ENCODE assay signal across 16 cellular contexts in the genomic region with DNA sequence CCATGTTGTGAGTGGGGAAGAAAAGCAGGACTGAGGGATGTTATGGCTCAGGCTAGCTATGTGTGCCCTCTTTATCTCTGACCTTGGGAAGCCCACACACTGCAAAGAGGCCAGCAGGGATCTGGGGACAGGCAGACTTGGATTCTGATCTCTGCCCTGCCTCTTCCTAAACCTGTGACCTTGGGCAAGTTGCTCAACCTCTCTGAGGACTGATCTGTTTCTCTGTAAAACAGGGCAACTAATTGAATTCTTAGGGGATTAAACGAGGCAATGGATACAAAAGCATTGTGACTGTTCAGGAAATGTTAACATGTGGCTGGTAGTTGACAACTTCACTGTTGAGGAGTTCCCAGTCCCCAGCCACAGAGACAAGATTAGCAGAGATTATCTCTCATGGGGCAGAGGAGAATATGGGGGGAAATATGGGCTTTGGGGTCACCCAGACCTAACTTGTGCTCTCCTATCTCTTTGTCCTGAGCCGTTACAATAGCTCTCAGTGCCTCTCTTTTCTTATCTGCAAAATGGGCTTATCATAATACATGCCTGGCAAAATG.
"Had no signal": no experiment of that assay in that cellular context is flagged by ENCODE, and none has a peak within 500 bp of the region (broad histone marks: within the 10 kb centered on the region; RNA-seq: fewer than 3 reads in every experiment).

No MANE protein-coding gene starts in this region.

- H3K36me3 ChIP-seq: colonic mucosa, neural progenitor cell, pancreas, tibial artery, uterus had no signal

- ATAC-seq: activated CD4-positive, CD25-positive, alpha-beta regulatory T cell treated with anti-CD3 and anti-CD28 coated beads, Interleukin-2, amount 50 U/mL, for 24 hours; foreskin keratinocyte; left cardiac atrium; pancreas had no signal

- DNase-seq: activated naive CD4-positive, alpha-beta T cell treated with Interleukin-2 at 50 U/mL for 16 hours; activated T-cell treated with anti-CD3 and anti-CD28 coated beads for 4 hours; caudate nucleus; colonic mucosa; foreskin keratinocyte; left cardiac atrium; mammary epithelial cell; naive B cell; pancreas; SW 1271; tibial artery; uterus had no signal

- H3K36me3 Mint-ChIP-seq: naive B cell; neural progenitor cell; stimulated activated memory B cell treated with anti-CD40 and anti-IgM and Interleukin-4, amounts not matched to agents 10 μg/mL and 1 μg/mL and 100 μg/mL, for 72 hours had no signal

- H3K27ac Mint-ChIP-seq: naive B cell; neural progenitor cell; stimulated activated memory B cell treated with anti-CD40 and anti-IgM and Interleukin-4, amounts not matched to agents 10 μg/mL and 1 μg/mL and 100 μg/mL, for 72 hours; T-helper 2 cell treated with Interferon-gamma antibody and Interleukin-4, amounts not matched to agents 5 μg/mL and 100 μg/mL, for 36 hours had no signal

- H3K9me3 ChIP-seq: colonic mucosa, pancreas, tibial artery, uterus had no signal

- H3K4me1 ChIP-seq: foreskin keratinocyte had no signal

- H3K4me3 Mint-ChIP-seq: naive B cell; neural progenitor cell; stimulated activated memory B cell treated with anti-CD40 and anti-IgM and Interleukin-4, amounts not matched to agents 10 μg/mL and 1 μg/mL and 100 μg/mL, for 72 hours; T-helper 2 cell treated with Interferon-gamma antibody and Interleukin-4, amounts not matched to agents 5 μg/mL and 100 μg/mL, for 36 hours had no signal

- H3K9me3 Mint-ChIP-seq: naive B cell; neural progenitor cell; stimulated activated memory B cell treated with anti-CD40 and anti-IgM and Interleukin-4, amounts not matched to agents 10 μg/mL and 1 μg/mL and 100 μg/mL, for 72 hours; T-helper 2 cell treated with Interferon-gamma antibody and Interleukin-4, amounts not matched to agents 5 μg/mL and 100 μg/mL, for 36 hours had no signal

- H3K27ac ChIP-seq: colonic mucosa, foreskin keratinocyte, neural progenitor cell, pancreas had no signal

- H3K4me3 ChIP-seq: colonic mucosa, neural progenitor cell, pancreas, tibial artery, uterus had no signal

- H3K27me3 ChIP-seq: colonic mucosa, pancreas, tibial artery, uterus had no signal
